ENCODE assay signal across 19 cellular contexts in the genomic region with DNA sequence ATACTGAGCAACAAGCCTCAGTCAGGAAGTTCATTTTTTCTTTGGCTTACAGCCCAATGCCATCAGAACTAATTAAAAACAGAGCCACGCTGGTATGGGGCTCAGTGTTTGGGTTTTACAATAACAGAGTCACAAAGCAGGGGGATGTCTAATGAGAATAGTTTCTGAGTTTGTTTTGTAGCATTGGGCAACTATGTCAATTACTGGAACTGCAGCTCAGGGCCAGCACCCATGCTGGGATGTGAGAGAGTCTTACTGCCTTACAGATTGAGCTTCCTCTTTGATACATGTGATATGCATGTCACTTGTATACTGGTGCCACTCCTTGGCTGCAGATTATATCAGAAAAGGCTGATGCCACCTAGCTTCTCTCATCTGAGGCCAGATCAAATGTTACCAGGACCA.
A peak's percentile ranks its signal among the peaks of the same experiment; 100 is the strongest.
DNase-seq lines count a peak whose midpoint lies in the region; ATAC-seq and TF ChIP-seq lines count a peak whose summit lies in the region.
"Had no signal": no experiment of that assay in that cellular context is flagged by ENCODE, and none has a peak within 500 bp of the region (broad histone marks: within the 10 kb centered on the region; RNA-seq: fewer than 3 reads in every experiment).

No MANE protein-coding gene starts in this region.

- no peak overlapping the region for H3K27ac Mint-ChIP-seq in GM23338
- H3K27ac Mint-ChIP-seq: activated CD4-positive, alpha-beta memory T cell treated with anti-CD3 and anti-CD28 coated beads, Interleukin-2, amount 10 ng/mL, durations not matched to agents 7 days and 5 days; activated T-helper 17 cell treated with anti-CD3 and anti-CD28 coated beads, Interleukin-2, amount 50 U/mL, for 72 hours; stimulated activated effector memory CD8-positive, alpha-beta T cell treated with anti-CD3 and anti-CD28 coated beads, Interleukin-12 subunit alpha, Interleukin-12 subunit beta, amount 100 ng/mL, for 72 hours had no signal

- no peaks in the 10 kb centered on the region for H3K4me1 Mint-ChIP-seq in GM23338
- H3K4me1 Mint-ChIP-seq: activated CD4-positive, alpha-beta memory T cell treated with anti-CD3 and anti-CD28 coated beads, Interleukin-2, amount 10 ng/mL, durations not matched to agents 7 days and 5 days; activated T-helper 17 cell treated with anti-CD3 and anti-CD28 coated beads, Interleukin-2, amount 50 U/mL, for 72 hours; stimulated activated effector memory CD8-positive, alpha-beta T cell treated with anti-CD3 and anti-CD28 coated beads, Interleukin-12 subunit alpha, Interleukin-12 subunit beta, amount 100 ng/mL, for 72 hours had no signal

- no peaks in the 10 kb centered on the region for H3F3A ChIP-seq in GM23338 (replicated peaks; ENCODE audit: low read depth)

- no peaks in the 10 kb centered on the region for H3K9me3 ChIP-seq in DND-41 (ENCODE audit: insufficient read depth, low read length, severe bottlenecking)
- no peaks in the 10 kb centered on the region for H3K9me3 ChIP-seq in ascending aorta
- H3K9me3 ChIP-seq: gastrocnemius medialis had no signal

- H3K36me3 ChIP-seq in DND-41 (ENCODE audit: insufficient read depth, low read length) (no peaks in the 10 kb centered on the region), ascending aorta (no peaks in the 10 kb centered on the region), GM23338 (ENCODE audit: insufficient read depth) (no peaks in the 10 kb centered on the region)
- H3K36me3 ChIP-seq: gastrocnemius medialis had no signal

- H4K20me1 ChIP-seq in DND-41 (ENCODE audit: insufficient read depth, low read length) = no peaks in the 10 kb centered on the region
- no peaks in the 10 kb centered on the region for H4K20me1 ChIP-seq in GM23338 (replicated peaks; ENCODE audit: insufficient read depth)

- H3K4me1 ChIP-seq in DND-41 (ENCODE audit: insufficient read depth, low read length) (peaks cover 9% of the 10 kb centered on the region), ascending aorta (no peaks in the 10 kb centered on the region), GM23338 (ENCODE audit: insufficient read depth) (no peaks in the 10 kb centered on the region)
- H3K4me1 ChIP-seq: gastrocnemius medialis had no signal

- H3K4me3 ChIP-seq in DND-41 (ENCODE audit: low read depth in 1 of 2, low read length in 2 of 2) (no peak overlapping the region), epithelial cell of proximal tubule (ENCODE audit: low read depth, low read length) (no peak overlapping the region), ascending aorta (no peak overlapping the region), GM23338 (no peak overlapping the region)
- H3K4me3 ChIP-seq: gastrocnemius medialis had no signal

- no peaks in the 10 kb centered on the region for H3K9me2 ChIP-seq in GM23338 (ENCODE audit: insufficient read depth)

- H3K4me3 Mint-ChIP-seq in GM23338 = no peak overlapping the region
- H3K4me3 Mint-ChIP-seq: activated CD4-positive, alpha-beta memory T cell treated with anti-CD3 and anti-CD28 coated beads, Interleukin-2, amount 10 ng/mL, durations not matched to agents 7 days and 5 days; activated T-helper 17 cell treated with anti-CD3 and anti-CD28 coated beads, Interleukin-2, amount 50 U/mL, for 72 hours; stimulated activated effector memory CD8-positive, alpha-beta T cell treated with anti-CD3 and anti-CD28 coated beads, Interleukin-12 subunit alpha, Interleukin-12 subunit beta, amount 100 ng/mL, for 72 hours had no signal

- no peaks in the 10 kb centered on the region for H3K9me3 Mint-ChIP-seq in GM23338
- H3K9me3 Mint-ChIP-seq: activated CD4-positive, alpha-beta memory T cell treated with anti-CD3 and anti-CD28 coated beads, Interleukin-2, amount 10 ng/mL, durations not matched to agents 7 days and 5 days had no signal

- no peak overlapping the region for H3K4me2 ChIP-seq in DND-41 (ENCODE audit: insufficient read depth, low read length)
- H3K4me2 ChIP-seq in GM23338 = no peak overlapping the region

- H3K9ac ChIP-seq in DND-41 (ENCODE audit: low read depth, low read length) = no peak overlapping the region

- peak; percentile 29; the same call in 1 of the 3 replicates for ATAC-seq in DND-41 (ENCODE audit: insufficient read depth, low read depth)
- no peak for ATAC-seq in GM19328 (IDR thresholded peaks at IDR 0.05; ENCODE audit: unreplicated experiment)
- no peak for ATAC-seq in GM23338
- ATAC-seq: activated T-helper 17 cell treated with anti-CD3 and anti-CD28 coated beads, Interleukin-2, amount 50 U/mL, for 72 hours; stimulated activated effector memory CD8-positive, alpha-beta T cell treated with anti-CD3 and anti-CD28 coated beads, Interleukin-12 subunit alpha, Interleukin-12 subunit beta, amount 100 ng/mL, for 72 hours had no signal

- H3K27ac ChIP-seq in DND-41 (ENCODE audit: low read length) (no peak overlapping the region), ascending aorta (no peak overlapping the region), GM23338 (ENCODE audit: low read depth) (no peak overlapping the region)

- no peaks in the 10 kb centered on the region for H3K27me3 ChIP-seq in DND-41 (ENCODE audit: insufficient read depth, low read length, poor library complexity)
- H3K27me3 ChIP-seq in ascending aorta = no peaks in the 10 kb centered on the region
- H3K27me3 ChIP-seq in GM23338 (ENCODE audit: insufficient read depth) = no peaks in the 10 kb centered on the region
- H3K27me3 ChIP-seq: gastrocnemius medialis had no signal

- intact Hi-C loops in ascending aorta (cut with DNase I) = no loop called here

- H2AFZ ChIP-seq in DND-41 (ENCODE audit: low read depth, low read length) (peak overlapping the region; percentile 51; the same call in 1 of the 2 replicates), GM23338 (no peak overlapping the region)

- H3K27me3 Mint-ChIP-seq in GM23338 (ENCODE audit: insufficient read depth, low read depth, poor library complexity) = no peaks in the 10 kb centered on the region
- H3K27me3 Mint-ChIP-seq: activated CD4-positive, alpha-beta memory T cell treated with anti-CD3 and anti-CD28 coated beads, Interleukin-2, amount 10 ng/mL, durations not matched to agents 7 days and 5 days; activated T-helper 17 cell treated with anti-CD3 and anti-CD28 coated beads, Interleukin-2, amount 50 U/mL, for 72 hours had no signal

- TF ChIP-seq CTCF in DND-41 (IDR thresholded peaks at IDR 0.05; ENCODE audit: borderline replicate concordance, extremely low read depth, low read length, poor library complexity, severe bottlenecking) (no peak), epithelial cell of proximal tubule (conservative IDR thresholded peaks at IDR 0.05; ENCODE audit: low read depth, low read length) (no peak), ascending aorta (IDR thresholded peaks at IDR 0.05) (no peak), GM23338 (conservative IDR thresholded peaks at IDR 0.05; ENCODE audit: low read depth in 2 of 2) (no peak)

- H3K79me2 ChIP-seq in DND-41 (ENCODE audit: insufficient read depth, low read length) (no peaks in the 10 kb centered on the region), GM23338 (replicated peaks; ENCODE audit: insufficient read depth) (no peaks in the 10 kb centered on the region)

- no peaks in the 10 kb centered on the region for H3K36me3 Mint-ChIP-seq in GM23338 (ENCODE audit: low read depth)
- H3K36me3 Mint-ChIP-seq: CD14-positive monocyte; stimulated activated effector memory CD8-positive, alpha-beta T cell treated with anti-CD3 and anti-CD28 coated beads, Interleukin-12 subunit alpha, Interleukin-12 subunit beta, amount 100 ng/mL, for 72 hours had no signal

- DNase-seq in DND-41 = no peak
- peak; percentile 29 to 66 for DNase-seq in NOMO-1 (lab: John Stamatoyannopoulos, UW; ENCODE audit: unreplicated experiment in 2 of 2)
- peak; percentile 9 for DNase-seq in epithelial cell of proximal tubule (ENCODE audit: low read depth)
- DNase-seq in renal cortical epithelial cell (ENCODE audit: low read depth) = peak; percentile 75
- no peak for DNase-seq in midbrain (lab: John Stamatoyannopoulos, UW)
- DNase-seq in ascending aorta (ENCODE audit: low spot score in 2 of 2) = no peak
- no peak for DNase-seq in GM23338 (ENCODE audit: low spot score)
- DNase-seq: activated CD4-positive, alpha-beta memory T cell treated with anti-CD3 and anti-CD28 coated beads, Interleukin-2, amount 10 ng/mL, durations not matched to agents 7 days and 5 days; effector memory CD4-positive, alpha-beta T cell; gastrocnemius medialis; GDM1; kidney; NCI-H82; SHP77; stimulated activated CD4-positive, alpha-beta T cell treated with anti-CD3 and anti-CD28 coated beads, Interleukin-4, amount 100 ng/mL, for 1 hour had no signal

TF ChIP-seq in GM23338, 12 proteins besides CTCF, POLR2A, EP300 and RAD21:
- no peak for TF ChIP-seq ZNF114 (CRISPR knock-in tag; IDR thresholded peaks at IDR 0.05)
- TF ChIP-seq, protein P1, sequence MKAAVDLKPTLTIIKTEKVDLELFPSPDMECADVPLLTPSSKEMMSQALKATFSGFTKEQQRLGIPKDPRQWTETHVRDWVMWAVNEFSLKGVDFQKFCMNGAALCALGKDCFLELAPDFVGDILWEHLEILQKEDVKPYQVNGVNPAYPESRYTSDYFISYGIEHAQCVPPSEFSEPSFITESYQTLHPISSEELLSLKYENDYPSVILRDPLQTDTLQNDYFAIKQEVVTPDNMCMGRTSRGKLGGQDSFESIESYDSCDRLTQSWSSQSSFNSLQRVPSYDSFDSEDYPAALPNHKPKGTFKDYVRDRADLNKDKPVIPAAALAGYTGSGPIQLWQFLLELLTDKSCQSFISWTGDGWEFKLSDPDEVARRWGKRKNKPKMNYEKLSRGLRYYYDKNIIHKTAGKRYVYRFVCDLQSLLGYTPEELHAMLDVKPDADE (IDR thresholded peaks at IDR 0.05) = no peak

Comparison
In these comparisons a context has a peak if more than half of its experiments do, and no peak if none do; other contexts are left out.
1. DNase-seq: peak in NOMO-1 (2 of 2), epithelial cell of proximal tubule (single experiment) and renal cortical epithelial cell (single experiment); none in DND-41 (single experiment), midbrain (single experiment), ascending aorta (0 of 2) and GM23338 (single experiment).